Comparison of ENCODE assay signal across 8 cellular contexts in genomic region chr15:50353251-50353998, GRCh38. TPM values are rescaled to one million over a fixed set of nuclear protein-coding genes. Genes with fewer than 3 reads are reported as not detected.
DNase-seq lines count a peak whose midpoint lies in the region; TF ChIP-seq lines count a peak whose summit lies in the region.

No MANE protein-coding gene starts in this region.

- no peak for TF ChIP-seq CTCF in spleen (IDR thresholded peaks at IDR 0.05 in 8 of 11, conservative IDR thresholded peaks at IDR 0.05 in 3 of 11)

- H3K27me3 ChIP-seq in MG63, result no peaks in the 10 kb centered on the region
- no peaks in the 10 kb centered on the region for H3K27me3 ChIP-seq in spleen (replicated peaks in 1 of 7)

- peaks cover 36 to 79% (median 71%) of the 10 kb centered on the region in 6 donors for H3K4me1 ChIP-seq in spleen

- H3K36me3 ChIP-seq in MG63 (peaks cover 42% of the 10 kb centered on the region), spleen (peaks cover 0 to 9% (median 0%) of the 10 kb centered on the region in 6 donors)

- no peaks in the 10 kb centered on the region for H3K9me3 ChIP-seq in MG63
- no peaks in the 10 kb centered on the region for H3K9me3 ChIP-seq in spleen

- no peak for TF ChIP-seq POLR2A in spleen (IDR thresholded peaks at IDR 0.05)

- peak; percentile 23 for DNase-seq in SKM-1 treated with dmso at 0.1 percent for 144 hours (lab: John Stamatoyannopoulos, UW; ENCODE audit: unreplicated experiment)
- no peak for DNase-seq in SKM-1 (lab: John Stamatoyannopoulos, UW; ENCODE audit: unreplicated experiment)
- DNase-seq in MG63, result no peak
- DNase-seq in amniotic epithelial cell (ENCODE audit: low read depth), result peak; percentile 97
- no peak for DNase-seq in spleen
- DNase-seq in NCI-H1436 treated with DMSO at 0.1 percent for 48 hours (lab: John Stamatoyannopoulos, UW), result no peak
- DNase-seq in stimulated activated CD4-positive, alpha-beta T cell treated with anti-CD3 and anti-CD28 coated beads, Interleukin-4, amount 100 ng/mL, for 1 hour, result no peak

- 0 to 1% (median 0%) methylated on average over 8 of the region's 8 CpGs for WGBS in spleen, 5 donors

- peak overlapping the region; percentile 99 to 100 (median 100) for H3K27ac ChIP-seq in spleen

- intact Hi-C loops in spleen (cut with DNase I; ENCODE audit: low total_unique reads), result loop anchor here (10.0 kb wide), 1 partner anchor 71 kb away; the partner anchor contains the start of gene USP8

- H3K4me3 ChIP-seq in MG63, result peak overlapping the region; percentile 84
- peak overlapping the region; percentile 93 for H3K4me3 ChIP-seq in iPS-11a (ENCODE audit: low read depth, low read length)
- H3K4me3 ChIP-seq in spleen, result peak overlapping the region; percentile 65 to 89 (median 80)

RNA-seq across cellular contexts. Expression of gene GABPB1, which starts 1.6 kb away (rescaled TPM):
- 31.2 and 46.1 TPM in 2 replicates for total RNA-seq in MG63 (2014; rRNA removed; shearing (Covaris generic); ENCODE audit: low replicate concordance)
- 10 to 100 TPM; 19.2 to 36.9 (median 23.7) TPM for total RNA-seq in spleen
- polyA plus RNA-seq in spleen, result 10 to 100 TPM in 1 of 3 donors, 1 to 10 TPM in 2; 7.7 to 10.1 (median 9.5) TPM

Comparison
In these comparisons a context has a peak if more than half of its experiments do, and no peak if none do; other contexts are left out.
1. DNase-seq: peak in SKM-1 treated with dmso at 0.1 percent for 144 hours (single experiment) and amniotic epithelial cell (single experiment); none in SKM-1 (single experiment), MG63 (single experiment), spleen (single experiment), NCI-H1436 treated with DMSO at 0.1 percent for 48 hours (single experiment) and stimulated activated CD4-positive, alpha-beta T cell treated with anti-CD3 and anti-CD28 coated beads, Interleukin-4, amount 100 ng/mL, for 1 hour (single experiment).
2. Peak in every context shown above with its lines, with median percentiles within 50 percentile points of each other: H3K4me3 ChIP-seq.